29 cellular contexts compared by ENCODE assay signal in genomic region chr10:102656026-102656425, GRCh38.
"Had no signal": no experiment of that assay in that cellular context is flagged by ENCODE, and none has a peak within 500 bp of the region (broad histone marks: within the 10 kb centered on the region; RNA-seq: fewer than 3 reads in every experiment).

No MANE protein-coding gene starts in this region.

- H3K4me3 ChIP-seq: left lung, ovary, sigmoid colon, transverse colon, vagina had no signal

- H3K27me3 Mint-ChIP-seq: activated CD8-positive, alpha-beta memory T cell treated with anti-CD3 and anti-CD28 coated beads, Interleukin-2, amount 10 ng/mL, durations not matched to agents 7 days and 5 days; activated naive CD8-positive, alpha-beta T cell treated with anti-CD3 and anti-CD28 coated beads, Interleukin-2, amount 10 ng/mL, durations not matched to agents 7 days and 5 days; progenitor cell of endocrine pancreas had no signal

- ATAC-seq: activated CD8-positive, alpha-beta memory T cell treated with anti-CD3 and anti-CD28 coated beads, Interleukin-2, amount 10 ng/mL, durations not matched to agents 7 days and 5 days; activated CD8-positive, alpha-beta T cell treated with anti-CD3 and anti-CD28 coated beads, Interleukin-2, amount 10 ng/mL, durations not matched to agents 7 days and 5 days; left lung had no signal

- H3K27ac ChIP-seq: ovary, sigmoid colon, vagina had no signal

- H3K9me3 ChIP-seq: left lung, ovary, sigmoid colon, testis, transverse colon, vagina had no signal

- H3K4me3 Mint-ChIP-seq: activated CD8-positive, alpha-beta memory T cell treated with anti-CD3 and anti-CD28 coated beads, Interleukin-2, amount 10 ng/mL, durations not matched to agents 7 days and 5 days; activated CD8-positive, alpha-beta T cell treated with anti-CD3 and anti-CD28 coated beads, Interleukin-2, amount 10 ng/mL, durations not matched to agents 7 days and 5 days; activated naive CD4-positive, alpha-beta T cell treated with anti-CD3 and anti-CD28 coated beads for 36 hours; activated naive CD8-positive, alpha-beta T cell treated with anti-CD3 and anti-CD28 coated beads, Interleukin-2, amount 10 ng/mL, durations not matched to agents 7 days and 5 days; immature natural killer cell; nephron; T-helper 1 cell treated with Interleukin-12 subunit alpha and Interleukin-12 subunit beta and Interleukin-4 antibody, amounts not matched to agents 30 μg/mL and 1 μg/mL, for 36 hours had no signal

- H3K36me3 ChIP-seq: ovary had no signal

- H3K27me3 ChIP-seq: left lung, ovary, sigmoid colon, testis, transverse colon, vagina had no signal

- DNase-seq: activated CD4-positive, alpha-beta T cell treated with anti-CD3 and anti-CD28 coated beads, Interleukin-2, amount 50 U/mL, for 1 hour; activated CD4-positive, CD25-positive, alpha-beta regulatory T cell treated with anti-CD3 and anti-CD28 coated beads, Interleukin-2, amount 50 U/mL, for 72 hours; activated CD8-positive, alpha-beta memory T cell treated with anti-CD3 and anti-CD28 coated beads, Interleukin-2, amount 10 ng/mL, durations not matched to agents 7 days and 5 days; activated CD8-positive, alpha-beta T cell treated with anti-CD3 and anti-CD28 coated beads, Interleukin-2, amount 10 ng/mL, durations not matched to agents 7 days and 5 days; activated effector memory CD4-positive, alpha-beta T cell treated with Interleukin-2 at 50 U/mL for 16 hours; activated naive CD4-positive, alpha-beta T cell treated with anti-CD3 and anti-CD28 coated beads for 36 hours; activated naive CD8-positive, alpha-beta T cell treated with anti-CD3 and anti-CD28 coated beads, Interleukin-2, amount 10 ng/mL, durations not matched to agents 7 days and 5 days; amniotic stem cell; central memory CD4-positive, alpha-beta T cell; head of caudate nucleus; hypothalamus; immature natural killer cell; mammary epithelial cell; ovary; sigmoid colon; small intestine; stimulated activated CD4-positive, alpha-beta T cell treated with anti-CD3 and anti-CD28 coated beads, Interleukin-2, amount 100 ng/mL, for 24 hours; stimulated activated naive CD4-positive, alpha-beta T cell; SW 1271; T1000; testis; transverse colon had no signal

- H3K9me3 Mint-ChIP-seq: activated naive CD4-positive, alpha-beta T cell treated with anti-CD3 and anti-CD28 coated beads for 36 hours; activated naive CD8-positive, alpha-beta T cell treated with anti-CD3 and anti-CD28 coated beads, Interleukin-2, amount 10 ng/mL, durations not matched to agents 7 days and 5 days; immature natural killer cell; nephron; T-helper 1 cell treated with Interleukin-12 subunit alpha and Interleukin-12 subunit beta and Interleukin-4 antibody, amounts not matched to agents 30 μg/mL and 1 μg/mL, for 36 hours had no signal

- FAIRE-seq: astrocyte, endothelial cell of umbilical vein, small intestine had no signal

- H3K27ac Mint-ChIP-seq: activated CD8-positive, alpha-beta T cell treated with anti-CD3 and anti-CD28 coated beads, Interleukin-2, amount 10 ng/mL, durations not matched to agents 7 days and 5 days; activated naive CD4-positive, alpha-beta T cell treated with anti-CD3 and anti-CD28 coated beads for 36 hours; activated naive CD8-positive, alpha-beta T cell treated with anti-CD3 and anti-CD28 coated beads, Interleukin-2, amount 10 ng/mL, durations not matched to agents 7 days and 5 days; nephron; progenitor cell of endocrine pancreas; T-helper 1 cell treated with Interleukin-12 subunit alpha and Interleukin-12 subunit beta and Interleukin-4 antibody, amounts not matched to agents 30 μg/mL and 1 μg/mL, for 36 hours had no signal
